ENCODE assay signal across 7 cellular contexts in genomic region chr12:92056756-92057155, GRCh38.
DNase-seq lines count a peak whose midpoint lies in the region; ATAC-seq, FAIRE-seq and TF ChIP-seq lines count a peak whose summit lies in the region.
"Not testable (repeated sequence)": the region's sequence is repeated elsewhere in the genome, so short reads cannot be mapped to it uniquely, and the experiment has no call there.

No MANE protein-coding gene starts in this region.

- peaks cover 56% of the 10 kb centered on the region for H3K4me1 ChIP-seq in CD4-positive, alpha-beta memory T cell (ENCODE audit: insufficient read depth, low read length)
- H3K4me1 ChIP-seq in PC-3 (ENCODE audit: insufficient read depth, low read length): peaks cover 25% of the 10 kb centered on the region
- H3K4me1 ChIP-seq in K562 (replicated peaks in 1 of 2; ENCODE audit: control insufficient read depth in 2 of 2, insufficient read depth in 2 of 2, low read length in 2 of 2): not testable (repeated sequence)

- not testable (repeated sequence) for TF ChIP-seq POLR2A in K562 (conservative IDR thresholded peaks at IDR 0.05)

- not testable (repeated sequence) for H3F3A ChIP-seq in PC-3 (ENCODE audit: low read length, unreplicated experiment)

- H3K4me1 Mint-ChIP-seq in CD4-positive, alpha-beta memory T cell: peaks cover 44 to 75% (median 60%) of the 10 kb centered on the region in 4 donors
- H3K4me1 Mint-ChIP-seq in activated CD4-positive, alpha-beta T cell treated with anti-CD3 and anti-CD28 coated beads, Interleukin-2, amount 10 ng/mL, durations not matched to agents 24 days and 14 days: peaks cover 60% of the 10 kb centered on the region
- peaks cover 78% of the 10 kb centered on the region for H3K4me1 Mint-ChIP-seq in activated T-cell treated with anti-CD3 and anti-CD28 coated beads, Interleukin-2, amount 50 U/mL, for 24 hours (ENCODE audit: low read depth)
- H3K4me1 Mint-ChIP-seq in activated naive CD4-positive, alpha-beta T cell treated with anti-CD3 and anti-CD28 coated beads, Interleukin-2, amount 10 ng/mL, durations not matched to agents 7 days and 5 days: peaks cover 68% of the 10 kb centered on the region
- H3K4me1 Mint-ChIP-seq in naive thymus-derived CD8-positive, alpha-beta T cell: peaks cover 28 to 75% (median 70%) of the 10 kb centered on the region in 4 donors

- not testable (repeated sequence) for TF ChIP-seq CTCF in PC-3 (conservative IDR thresholded peaks at IDR 0.05; ENCODE audit: low read depth, low read length); K562 (IDR thresholded peaks at IDR 0.05 in 2 of 3, conservative IDR thresholded peaks at IDR 0.05 in 1 of 3; ENCODE audit: insufficient read depth in 2 of 3, low read depth in 1 of 3, low read length in 3 of 3)

- H3K9me2 ChIP-seq in PC-3 (replicated peaks; ENCODE audit: low read length): not testable (repeated sequence)

- not testable (repeated sequence) for BruUV-seq in PC-3 (replicated peaks; lab: Mats Ljungman, UMichigan); K562 (replicated peaks; lab: Mats Ljungman, UMichigan)

- H3K4me3 ChIP-seq in CD4-positive, alpha-beta memory T cell (ENCODE audit: low read length in 2 of 2); PC-3 (ENCODE audit: low read length); K562: not testable (repeated sequence)

- peak overlapping the region in 6 of 8 donors; percentile 10 to 86 (median 16) for H3K4me3 Mint-ChIP-seq in CD4-positive, alpha-beta memory T cell
- peak overlapping the region; percentile 26 for H3K4me3 Mint-ChIP-seq in activated CD4-positive, alpha-beta T cell treated with anti-CD3 and anti-CD28 coated beads, Interleukin-2, amount 10 ng/mL, durations not matched to agents 24 days and 14 days
- not testable (repeated sequence) for H3K4me3 Mint-ChIP-seq in activated T-cell treated with anti-CD3 and anti-CD28 coated beads, Interleukin-2, amount 50 U/mL, for 24 hours; activated naive CD4-positive, alpha-beta T cell treated with anti-CD3 and anti-CD28 coated beads, Interleukin-2, amount 10 ng/mL, durations not matched to agents 7 days and 5 days
- peak overlapping the region in 6 of 10 donors; percentile 20 to 61 (median 39) for H3K4me3 Mint-ChIP-seq in naive thymus-derived CD8-positive, alpha-beta T cell

- H3K36me3 ChIP-seq in CD4-positive, alpha-beta memory T cell (ENCODE audit: insufficient read depth, low read length); PC-3 (ENCODE audit: low read depth, low read length); K562 (ENCODE audit: control insufficient read depth, insufficient read depth, low read length): not testable (repeated sequence)

- POLR2A ChIA-PET in CD4-positive, alpha-beta memory T cell (lab: Charles Lee; ENCODE audit: partially characterized antibody): interaction anchor here (2.1 to 8.2 kb wide), 5 partner anchors 15 to 87 kb away, joined by 9 to 113 read pairs (median 11); partner anchors contain the start of gene BTG1
- POLR2A ChIA-PET in PC-3 (lab: Charles Lee; ENCODE audit: unreplicated experiment): not testable (repeated sequence)
- POLR2A ChIA-PET in K562 (lab: Yijun Ruan, JAX): interaction anchor here (0.7 kb wide), 1 partner anchor 175 kb away, joined by 3 read pairs; no protein-coding TSS in a partner anchor
- POLR2A ChIA-PET in naive thymus-derived CD8-positive, alpha-beta T cell (lab: Charles Lee): interaction anchor here (0.7 to 1.9 kb wide), 9 partner anchors 15 to 243 kb away, joined by 3 to 8 read pairs (median 3); partner anchors contain the start of gene BTG1

- TF ChIP-seq RAD21 in K562 (CRISPR knock-in tag; conservative IDR thresholded peaks at IDR 0.05 in 1 of 2, IDR thresholded peaks at IDR 0.05 in 1 of 2): not testable (repeated sequence)

- H4K20me1 ChIP-seq in PC-3 (ENCODE audit: low read length); K562 (replicated peaks; ENCODE audit: control insufficient read depth, insufficient read depth, low read length): not testable (repeated sequence)

- not testable (repeated sequence) for H3K9me1 ChIP-seq in K562 (ENCODE audit: control insufficient read depth, insufficient read depth, low read length)

- not testable (repeated sequence) for H3K27me3 ChIP-seq in CD4-positive, alpha-beta memory T cell (ENCODE audit: insufficient read depth, low read length); PC-3 (ENCODE audit: low read length); K562 (ENCODE audit: control insufficient read depth in 2 of 2, insufficient read depth in 2 of 2, low read length in 2 of 2)

- H3K27ac Mint-ChIP-seq in CD4-positive, alpha-beta memory T cell: peak overlapping the region; percentile 77 to 99 (median 96)
- peak overlapping the region; percentile 64 for H3K27ac Mint-ChIP-seq in activated CD4-positive, alpha-beta T cell treated with anti-CD3 and anti-CD28 coated beads, Interleukin-2, amount 10 ng/mL, durations not matched to agents 24 days and 14 days
- peak overlapping the region; percentile 89 for H3K27ac Mint-ChIP-seq in activated T-cell treated with anti-CD3 and anti-CD28 coated beads, Interleukin-2, amount 50 U/mL, for 24 hours
- H3K27ac Mint-ChIP-seq in activated naive CD4-positive, alpha-beta T cell treated with anti-CD3 and anti-CD28 coated beads, Interleukin-2, amount 10 ng/mL, durations not matched to agents 7 days and 5 days: peak overlapping the region; percentile 93
- H3K27ac Mint-ChIP-seq in naive thymus-derived CD8-positive, alpha-beta T cell: peak overlapping the region; percentile 83 to 99 (median 96)

- 44% methylated on average over 1 of the region's 1 CpG for WGBS in K562 (ENCODE audit: insufficient coverage, low coverage, missing lambda C conversion rate)

- not testable (repeated sequence) for H3K27me3 Mint-ChIP-seq in CD4-positive, alpha-beta memory T cell; activated CD4-positive, alpha-beta T cell treated with anti-CD3 and anti-CD28 coated beads, Interleukin-2, amount 10 ng/mL, durations not matched to agents 24 days and 14 days; activated T-cell treated with anti-CD3 and anti-CD28 coated beads, Interleukin-2, amount 50 U/mL, for 24 hours; activated naive CD4-positive, alpha-beta T cell treated with anti-CD3 and anti-CD28 coated beads, Interleukin-2, amount 10 ng/mL, durations not matched to agents 7 days and 5 days; naive thymus-derived CD8-positive, alpha-beta T cell

- DNase-seq in CD4-positive, alpha-beta memory T cell; PC-3; activated CD4-positive, alpha-beta T cell treated with anti-CD3 and anti-CD28 coated beads, Interleukin-2, amount 10 ng/mL, durations not matched to agents 24 days and 14 days; activated T-cell treated with anti-CD3 and anti-CD28 coated beads, Interleukin-2, amount 50 U/mL, for 24 hours; activated naive CD4-positive, alpha-beta T cell treated with anti-CD3 and anti-CD28 coated beads, Interleukin-2, amount 10 ng/mL, durations not matched to agents 7 days and 5 days; K562 (ENCODE audit: extremely low read depth in 1 of 4, low spot score in 3 of 4); naive thymus-derived CD8-positive, alpha-beta T cell: not testable (repeated sequence)

- not testable (repeated sequence) for TF ChIP-seq EP300 in K562 (IDR thresholded peaks at IDR 0.05; ENCODE audit: low read length)

- H3K36me3 Mint-ChIP-seq in CD4-positive, alpha-beta memory T cell: peaks cover 6 to 16% of the 10 kb centered on the region in 2 donors
- peaks cover 46% of the 10 kb centered on the region for H3K36me3 Mint-ChIP-seq in activated CD4-positive, alpha-beta T cell treated with anti-CD3 and anti-CD28 coated beads, Interleukin-2, amount 10 ng/mL, durations not matched to agents 24 days and 14 days (ENCODE audit: low read depth)
- H3K36me3 Mint-ChIP-seq in activated T-cell treated with anti-CD3 and anti-CD28 coated beads, Interleukin-2, amount 50 U/mL, for 24 hours (ENCODE audit: low read depth): peaks cover 40% of the 10 kb centered on the region
- H3K36me3 Mint-ChIP-seq in activated naive CD4-positive, alpha-beta T cell treated with anti-CD3 and anti-CD28 coated beads, Interleukin-2, amount 10 ng/mL, durations not matched to agents 7 days and 5 days: peaks cover 28% of the 10 kb centered on the region
- H3K36me3 Mint-ChIP-seq in naive thymus-derived CD8-positive, alpha-beta T cell: not testable (repeated sequence)

- not testable (repeated sequence) for H3K9ac ChIP-seq in PC-3 (ENCODE audit: low read length); K562 (ENCODE audit: insufficient read depth in 1 of 2, low read depth in 2 of 2, low read length in 2 of 2)

- in situ Hi-C loops in K562 (cut with MboI): not testable (repeated sequence)

- intact Hi-C loops in CD4-positive, alpha-beta memory T cell (cut with micrococcal nuclease): loop anchor here (1.0 to 5.0 kb wide), 2 partner anchors 26 to 86 kb away; no protein-coding TSS in a partner anchor
- intact Hi-C loops in PC-3 (cut with micrococcal nuclease); K562 (cut with micrococcal nuclease): not testable (repeated sequence)
- intact Hi-C loops in activated CD4-positive, alpha-beta T cell treated with anti-CD3 and anti-CD28 coated beads, Interleukin-2, amount 10 ng/mL, durations not matched to agents 24 days and 14 days (cut with micrococcal nuclease): loop anchor here (1.0 to 2.0 kb wide), 3 partner anchors 9 to 26 kb away; no protein-coding TSS in a partner anchor

- not testable (repeated sequence) for H2AFZ ChIP-seq in PC-3 (ENCODE audit: low read length); K562 (ENCODE audit: low read depth, low read length)

- ATAC-seq in PC-3; K562; naive thymus-derived CD8-positive, alpha-beta T cell: not testable (repeated sequence)

- FAIRE-seq in K562 (lab: Jason Lieb, UNC): not testable (repeated sequence)

- CTCF ChIA-PET in CD4-positive, alpha-beta memory T cell (lab: Charles Lee; ENCODE audit: partially characterized antibody): interaction anchor here (0.7 to 6.0 kb wide), 2 partner anchors 15 to 80 kb away, joined by 3 to 26 read pairs; no protein-coding TSS in a partner anchor
- CTCF ChIA-PET in PC-3 (lab: Charles Lee); K562 (lab: Yijun Ruan, JAX; ENCODE audit: low intra/inter-chr PET ratio): not testable (repeated sequence)
- CTCF ChIA-PET in activated naive CD4-positive, alpha-beta T cell treated with anti-CD3 and anti-CD28 coated beads, Interleukin-2, amount 10 ng/mL, durations not matched to agents 7 days and 5 days (lab: Charles Lee): interaction anchor here (0.6 kb wide), 1 partner anchor 9 kb away, joined by 3 read pairs; no protein-coding TSS in a partner anchor

- H3K79me2 ChIP-seq in PC-3 (ENCODE audit: low read length); K562 (ENCODE audit: control insufficient read depth, insufficient read depth, low read length): not testable (repeated sequence)

- not testable (repeated sequence) for H3K9me3 ChIP-seq in CD4-positive, alpha-beta memory T cell (ENCODE audit: control insufficient read depth in 1 of 2, low read length in 2 of 2); PC-3 (ENCODE audit: low read length); K562 (replicated peaks; ENCODE audit: control insufficient read depth, insufficient read depth, low read depth, low read length)

- H3K9me3 Mint-ChIP-seq in CD4-positive, alpha-beta memory T cell: not testable (repeated sequence)
- peaks cover 35% of the 10 kb centered on the region for H3K9me3 Mint-ChIP-seq in activated CD4-positive, alpha-beta T cell treated with anti-CD3 and anti-CD28 coated beads, Interleukin-2, amount 10 ng/mL, durations not matched to agents 24 days and 14 days
- peaks cover 17% of the 10 kb centered on the region for H3K9me3 Mint-ChIP-seq in activated T-cell treated with anti-CD3 and anti-CD28 coated beads, Interleukin-2, amount 50 U/mL, for 24 hours
- H3K9me3 Mint-ChIP-seq in activated naive CD4-positive, alpha-beta T cell treated with anti-CD3 and anti-CD28 coated beads, Interleukin-2, amount 10 ng/mL, durations not matched to agents 7 days and 5 days: peaks cover 17% of the 10 kb centered on the region
- H3K9me3 Mint-ChIP-seq in naive thymus-derived CD8-positive, alpha-beta T cell: peaks cover 0 to 11% (median 2%) of the 10 kb centered on the region in 9 donors

- H3K4me2 ChIP-seq in PC-3 (ENCODE audit: low read length): peak overlapping the region; percentile 77
- H3K4me2 ChIP-seq in K562 (ENCODE audit: insufficient read depth, low read length): not testable (repeated sequence)

- peak overlapping the region; percentile 38 for H3K27ac ChIP-seq in CD4-positive, alpha-beta memory T cell (ENCODE audit: low read depth, low read length)
- H3K27ac ChIP-seq in PC-3 (ENCODE audit: low read length): peak overlapping the region; percentile 65; the same call in 1 of the 2 replicates
- H3K27ac ChIP-seq in K562 (ENCODE audit: extremely low read depth, low read depth, low read length): not testable (repeated sequence)
